In genomic region chr11:102614485-102614884, GRCh38 we compare ENCODE assay signal across 15 cellular contexts. TPM values are rescaled to one million over a fixed set of nuclear protein-coding genes. Genes with fewer than 3 reads are reported as not detected.
A peak's percentile ranks its signal among the peaks of the same experiment; 100 is the strongest.
DNase-seq lines count a peak whose midpoint lies in the region; ATAC-seq, FAIRE-seq and TF ChIP-seq lines count a peak whose summit lies in the region.
"Had no signal": no experiment of that assay in that cellular context is flagged by ENCODE, and none has a peak within 500 bp of the region (broad histone marks: within the 10 kb centered on the region; RNA-seq: fewer than 3 reads in every experiment).

No MANE protein-coding gene starts in this region.

- H2BK20ac ChIP-seq in H1 (ENCODE audit: low read length), result no peak overlapping the region

- TF ChIP-seq POLR2A in H1 (IDR thresholded peaks at IDR 0.05; ENCODE audit: control extremely low read depth in 1 of 2, low read depth in 2 of 2, low read length in 2 of 2), result no peak

- DNase-seq in GM13976 (ENCODE audit: low spot score) (no peak), NCI-H526 (lab: John Stamatoyannopoulos, UW) (peak; percentile 77 to 80), H1 (ENCODE audit: low read depth in 1 of 2, low spot score in 2 of 2) (no peak), DMS153 treated with DMSO at 0.1 percent for 48 hours (lab: John Stamatoyannopoulos, UW; ENCODE audit: unreplicated experiment) (no peak), DMS79 (lab: John Stamatoyannopoulos, UW) (no peak)
- DNase-seq: activated B cell treated with CpG ODN at 0.5 μM for 24 hours; activated CD8-positive, alpha-beta memory T cell treated with anti-CD3 and anti-CD28 coated beads, Interleukin-2, amount 50 U/mL, for 48 hours; esophagus squamous epithelium; MV-4-11; SJCRH30; stimulated activated CD4-positive, alpha-beta T cell treated with anti-CD3 and anti-CD28 coated beads, Interleukin-12 subunit alpha, Interleukin-12 subunit beta, amount 100 ng/mL, for 4 hours had no signal

- in situ Hi-C loops in GM13976 (cut with MboI; ENCODE audit: low sequenced_read_pairs, unreplicated experiment), result loop anchor here (5.0 kb wide), 2 partner anchors 117 to 272 kb away; no protein-coding TSS in a partner anchor

- no peak overlapping the region; the same call in 1 of the 2 replicates for H3K18ac ChIP-seq in H1 (ENCODE audit: extremely low read depth, low read length)

- H3K23ac ChIP-seq in H1 (ENCODE audit: insufficient read length), result no peak overlapping the region

- no peaks in the 10 kb centered on the region for H3K23me2 ChIP-seq in H1 (ENCODE audit: low read depth, low read length)

- POLR2A ChIA-PET in H1 (lab: Charles Lee; ENCODE audit: partially characterized antibody), result interaction anchor here (0.6 kb wide), 1 partner anchor 208 kb away, joined by 3 read pairs; no protein-coding TSS in a partner anchor

- peak; percentile 42 for TF ChIP-seq CTCF in C4-2B (conservative IDR thresholded peaks at IDR 0.05)
- TF ChIP-seq CTCF in GM13976 (IDR thresholded peaks at IDR 0.05; ENCODE audit: borderline replicate concordance, control extremely low read depth, extremely low read depth, insufficient read depth, missing control alignments), result peak; percentile 23
- TF ChIP-seq CTCF in H1 (IDR thresholded peaks at IDR 0.05; ENCODE audit: control extremely low read depth in 1 of 3, insufficient read depth in 1 of 3, low read depth in 1 of 3, low read length in 3 of 3), result no peak

- no peak overlapping the region for H3K14ac ChIP-seq in H1 (ENCODE audit: insufficient read length)

- ATAC-seq in stimulated activated memory B cell treated with anti-CD40 and anti-IgM and Interleukin-4, amounts not matched to agents 10 μg/mL and 1 μg/mL and 100 μg/mL, for 72 hours, result no peak
- ATAC-seq in GM18498 (IDR thresholded peaks at IDR 0.05; ENCODE audit: unreplicated experiment), result no peak

- H3K9ac ChIP-seq in H1 (replicated peaks in 1 of 4; ENCODE audit: extremely low read depth in 1 of 4, low read depth in 3 of 4, low read length in 3 of 4), result no peak overlapping the region

- CTCF ChIA-PET in H1 (lab: Charles Lee; ENCODE audit: partially characterized antibody), result interaction anchor here (0.6 to 6.2 kb wide), 18 partner anchors 8 to 609 kb away, joined by 3 to 54 read pairs (median 7); no protein-coding TSS in a partner anchor

- H3K36me3 Mint-ChIP-seq in stimulated activated memory B cell treated with anti-CD40 and anti-IgM and Interleukin-4, amounts not matched to agents 10 μg/mL and 1 μg/mL and 100 μg/mL, for 72 hours, result no peaks in the 10 kb centered on the region
- H3K36me3 Mint-ChIP-seq: CD4-positive, CD25-positive, alpha-beta regulatory T cell had no signal

- no peak overlapping the region for H3K27ac ChIP-seq in C4-2B
- no peak overlapping the region for H3K27ac ChIP-seq in H1 (ENCODE audit: low read depth, low read length)
- H3K27ac ChIP-seq: esophagus squamous epithelium, SJCRH30 had no signal

- no peak overlapping the region for H2AK5ac ChIP-seq in H1 (ENCODE audit: low read depth, low read length)

- H4K91ac ChIP-seq in H1 (replicated peaks; ENCODE audit: insufficient read length, low read length), result no peak overlapping the region

- H3K36me3 ChIP-seq in H1 (ENCODE audit: control insufficient read depth in 2 of 4, insufficient read depth in 4 of 4, low read length in 3 of 4), result no peaks in the 10 kb centered on the region
- H3K36me3 ChIP-seq: esophagus squamous epithelium, SJCRH30 had no signal

- WGBS in H1 (ENCODE audit: extremely low coverage in 1 of 2, insufficient coverage in 1 of 2, insufficient read length in 1 of 2, insufficient replicate concordance in 2 of 2, low coverage in 1 of 2, low lambda C conversion rate in 2 of 2, missing lambda C conversion rate in 1 of 2), 2 experiments, result 100% methylated on average over 2 of the region's 2 CpGs; no CpG with 5 or more reads in 1 of the 2 experiments

- H3K4me3 ChIP-seq in H1 (ENCODE audit: extremely low read depth in 1 of 4, insufficient read depth in 2 of 4, low read depth in 3 of 4, low read length in 4 of 4), result no peak overlapping the region
- H3K4me3 ChIP-seq: esophagus squamous epithelium, SJCRH30 had no signal

- H3K9me3 ChIP-seq in H1 (ENCODE audit: insufficient read depth in 2 of 2, low read depth in 1 of 2, low read length in 1 of 2), result no peaks in the 10 kb centered on the region
- H3K9me3 ChIP-seq: esophagus squamous epithelium, SJCRH30 had no signal

- H2BK12ac ChIP-seq in H1 (ENCODE audit: low read depth, low read length), result no peak overlapping the region

- peaks cover 22% of the 10 kb centered on the region for H3K4me1 Mint-ChIP-seq in stimulated activated memory B cell treated with anti-CD40 and anti-IgM and Interleukin-4, amounts not matched to agents 10 μg/mL and 1 μg/mL and 100 μg/mL, for 72 hours

- no peaks in the 10 kb centered on the region for H3K79me1 ChIP-seq in H1 (ENCODE audit: low read depth, low read length)

- no peak overlapping the region for H3K56ac ChIP-seq in H1 (replicated peaks; ENCODE audit: insufficient read length, low read depth, low read length)

- FAIRE-seq in H1 (lab: Jason Lieb, UNC), result no peak

- no peak overlapping the region for H4K8ac ChIP-seq in H1 (ENCODE audit: extremely low read depth, insufficient read depth, low read length)

- H3K27me3 Mint-ChIP-seq in stimulated activated memory B cell treated with anti-CD40 and anti-IgM and Interleukin-4, amounts not matched to agents 10 μg/mL and 1 μg/mL and 100 μg/mL, for 72 hours, result no peaks in the 10 kb centered on the region
- H3K27me3 Mint-ChIP-seq: activated B cell treated with CpG ODN at 0.5 μM for 24 hours; CD4-positive, CD25-positive, alpha-beta regulatory T cell had no signal

- no peak for TF ChIP-seq EP300 in H1 (IDR thresholded peaks at IDR 0.05; ENCODE audit: borderline replicate concordance in 1 of 2, low read depth in 2 of 2, low read length in 2 of 2)

- no peak overlapping the region for H3K27ac Mint-ChIP-seq in stimulated activated memory B cell treated with anti-CD40 and anti-IgM and Interleukin-4, amounts not matched to agents 10 μg/mL and 1 μg/mL and 100 μg/mL, for 72 hours
- H3K27ac Mint-ChIP-seq: activated B cell treated with CpG ODN at 0.5 μM for 24 hours had no signal

- no peaks in the 10 kb centered on the region for H3K27me3 ChIP-seq in H1 (replicated peaks in 1 of 4; ENCODE audit: control insufficient read depth in 3 of 4, extremely low read depth in 1 of 4, insufficient read depth in 3 of 4, low read length in 3 of 4)
- H3K27me3 ChIP-seq: esophagus squamous epithelium, SJCRH30 had no signal

- H3K4me1 ChIP-seq in H1 (replicated peaks in 1 of 4; ENCODE audit: control insufficient read depth in 3 of 4, insufficient read depth in 4 of 4, low read length in 3 of 4), result peaks cover 4 to 18% (median 12%) of the 10 kb centered on the region in 4 experiments
- H3K4me1 ChIP-seq: SJCRH30 had no signal

- H3K4me2 ChIP-seq in H1 (ENCODE audit: insufficient read depth in 1 of 2, low read depth in 2 of 2, low read length in 2 of 2), result no peak overlapping the region

- H4K20me1 ChIP-seq in H1 (replicated peaks in 1 of 2; ENCODE audit: control insufficient read depth in 1 of 2, insufficient read depth in 2 of 2, low read length in 2 of 2), result no peaks in the 10 kb centered on the region

- no peak overlapping the region for H4K5ac ChIP-seq in H1 (ENCODE audit: insufficient read length, low read depth, low read length)

- H2BK5ac ChIP-seq in H1 (ENCODE audit: low read depth, low read length), result no peak overlapping the region

- peak; percentile 14 to 27; a peak in 2 of 4 replicates for TF ChIP-seq RAD21 in H1 (IDR thresholded peaks at IDR 0.05 in 1 of 2, conservative IDR thresholded peaks at IDR 0.05 in 1 of 2; ENCODE audit: low read depth in 2 of 2, low read length in 2 of 2)

- no peak overlapping the region for H2BK120ac ChIP-seq in H1 (replicated peaks; ENCODE audit: low read depth, low read length)

- no peaks in the 10 kb centered on the region for H3K79me2 ChIP-seq in H1 (ENCODE audit: control insufficient read depth in 1 of 2, insufficient read depth in 2 of 2, low read length in 2 of 2)

- H2BK15ac ChIP-seq in H1 (ENCODE audit: low read length), result no peak overlapping the region

- H3K4me3 Mint-ChIP-seq in stimulated activated memory B cell treated with anti-CD40 and anti-IgM and Interleukin-4, amounts not matched to agents 10 μg/mL and 1 μg/mL and 100 μg/mL, for 72 hours, result no peak overlapping the region
- H3K4me3 Mint-ChIP-seq: activated B cell treated with CpG ODN at 0.5 μM for 24 hours; CD4-positive, CD25-positive, alpha-beta regulatory T cell had no signal

- H3K9me3 Mint-ChIP-seq in stimulated activated memory B cell treated with anti-CD40 and anti-IgM and Interleukin-4, amounts not matched to agents 10 μg/mL and 1 μg/mL and 100 μg/mL, for 72 hours, result no peaks in the 10 kb centered on the region
- H3K9me3 Mint-ChIP-seq: activated B cell treated with CpG ODN at 0.5 μM for 24 hours; CD4-positive, CD25-positive, alpha-beta regulatory T cell had no signal

- no peak overlapping the region for H2AFZ ChIP-seq in H1 (ENCODE audit: low read length)

- no peak overlapping the region for H3K4ac ChIP-seq in H1 (replicated peaks; ENCODE audit: insufficient read length, low read depth, low read length)

TF ChIP-seq in H1, 55 proteins besides CTCF, POLR2A, EP300 and RAD21:
- no peak for TF ChIP-seq SUZ12 (IDR thresholded peaks at IDR 0.05; ENCODE audit: low read length)
- TF ChIP-seq CHD2 (IDR thresholded peaks at IDR 0.05; ENCODE audit: low read length), result no peak
- no peak for TF ChIP-seq BCL11A (IDR thresholded peaks at IDR 0.05; ENCODE audit: low read depth in 2 of 2, low read length in 2 of 2)
- no peak for TF ChIP-seq CEBPB (IDR thresholded peaks at IDR 0.05; ENCODE audit: low read depth, low read length)
- no peak for TF ChIP-seq RNF2 (IDR thresholded peaks at IDR 0.05; ENCODE audit: borderline replicate concordance, low read depth, low read length, missing control alignments, poor library complexity, severe bottlenecking)
- no peak for TF ChIP-seq SRF (IDR thresholded peaks at IDR 0.05; ENCODE audit: low read depth, low read length)
- no peak for TF ChIP-seq SIX5 (IDR thresholded peaks at IDR 0.05; ENCODE audit: low read depth, low read length)
- TF ChIP-seq TBP (IDR thresholded peaks at IDR 0.05; ENCODE audit: low read depth, low read length), result no peak
TF ChIP-seq in H1: peak in this region for 0.

RNA-seq across cellular contexts. Expression of gene MMP20, which starts 10.6 kb away (rescaled TPM):
- total RNA-seq in H1 (2021; fragmentation: NEBNext Ultra II Directional; extraction: Animal tissue kit (Norgen Biotek cat#: 25700)), result not detected in 2 replicates
- not detected in 2 replicates for polyA plus RNA-seq in H1 (2011; rRNA removed)
- not detected for polyA plus RNA-seq in H1 (2011; cell fraction: cytosol; rRNA removed)
- not detected for polyA plus RNA-seq in H1 (2011; cell fraction: nucleus; rRNA removed)
- not detected in 4 replicates for polyA plus RNA-seq in H1 (2012, experiment 1 of 2)
- polyA plus RNA-seq in H1 (2012, experiment 2 of 2), result not detected
- polyA plus RNA-seq in H1 (2013, experiment 1 of 2), result not detected
- not detected for polyA plus RNA-seq in H1 (2013, experiment 2 of 2)
- not detected in 2 replicates for polyA minus RNA-seq in H1 (2011; rRNA and poly(A)+ RNA removed)
- not detected for polyA minus RNA-seq in H1 (2011; cell fraction: cytosol; rRNA and poly(A)+ RNA removed)
- polyA minus RNA-seq in H1 (2011; cell fraction: nucleus; rRNA and poly(A)+ RNA removed), result not detected
- total RNA-seq: activated B cell treated with CpG ODN at 0.5 μM for 24 hours; CD4-positive, CD25-positive, alpha-beta regulatory T cell; esophagus squamous epithelium; SJCRH30 had no signal
- polyA plus RNA-seq: CD4-positive, CD25-positive, alpha-beta regulatory T cell had no signal

Comparison
In these comparisons a context has a peak if more than half of its experiments do, and no peak if none do; other contexts are left out.
1. CTCF ChIP-seq: peak in C4-2B (single experiment) and GM13976 (single experiment); none in H1 (0 of 3).
2. DNase-seq: peak in NCI-H526 (2 of 2); none in GM13976 (single experiment), H1 (0 of 2), DMS153 treated with DMSO at 0.1 percent for 48 hours (single experiment) and DMS79 (single experiment).